In genomic region chr15:66830358-66830757, GRCh38 we compare ENCODE assay signal across 11 cellular contexts.
DNase-seq lines count a peak whose midpoint lies in the region; ATAC-seq and TF ChIP-seq lines count a peak whose summit lies in the region.
"Had no signal": no experiment of that assay in that cellular context is flagged by ENCODE, and none has a peak within 500 bp of the region (broad histone marks: within the 10 kb centered on the region; RNA-seq: fewer than 3 reads in every experiment).

No MANE protein-coding gene starts in this region.

- no peak for TF ChIP-seq CTCF in CD14-positive monocyte (IDR thresholded peaks at IDR 0.05)
- no peak for TF ChIP-seq CTCF in epithelial cell of esophagus (IDR thresholded peaks at IDR 0.05; ENCODE audit: insufficient read depth, low read depth, low read length, missing control alignments)
- TF ChIP-seq CTCF in left lung (IDR thresholded peaks at IDR 0.05): no peak
- no peak for TF ChIP-seq CTCF in vagina (IDR thresholded peaks at IDR 0.05)
- TF ChIP-seq CTCF in gastroesophageal sphincter (IDR thresholded peaks at IDR 0.05): no peak

- 44 to 90% methylated on average over 2 to 4 of the region's 6 CpGs for WGBS in gastroesophageal sphincter (ENCODE audit: low coverage in 1 of 2), 2 donors

- no peak overlapping the region for H3K4me3 Mint-ChIP-seq in CD14-positive monocyte
- no peak overlapping the region for H3K4me3 Mint-ChIP-seq in activated naive CD4-positive, alpha-beta T cell treated with anti-CD3 and anti-CD28 coated beads, Interleukin-2, amount 10 ng/mL, durations not matched to agents 7 days and 5 days

- intact Hi-C loops in CD14-positive monocyte (cut with micrococcal nuclease): loop anchor here in 1 of 2 donors (10.0 kb wide), 1 partner anchor 126 kb away; the partner anchor contains the start of gene SMAD6
- intact Hi-C loops in left lung (cut with DNase I): no loop called here
- intact Hi-C loops in vagina (cut with DNase I): no loop called here

- H3K4me1 Mint-ChIP-seq in CD14-positive monocyte: peaks cover 50% of the 10 kb centered on the region
- H3K4me1 Mint-ChIP-seq in activated naive CD4-positive, alpha-beta T cell treated with anti-CD3 and anti-CD28 coated beads, Interleukin-2, amount 10 ng/mL, durations not matched to agents 7 days and 5 days: no peaks in the 10 kb centered on the region

- TF ChIP-seq POLR2A in vagina (IDR thresholded peaks at IDR 0.05) (no peak), gastroesophageal sphincter (IDR thresholded peaks at IDR 0.05) (no peak)

- H3K27me3 Mint-ChIP-seq in CD14-positive monocyte (ENCODE audit: low read depth in 3 of 3): no peaks in the 10 kb centered on the region
- H3K27me3 Mint-ChIP-seq in activated naive CD4-positive, alpha-beta T cell treated with anti-CD3 and anti-CD28 coated beads, Interleukin-2, amount 10 ng/mL, durations not matched to agents 7 days and 5 days: peaks cover 10% of the 10 kb centered on the region

- H3K9me3 Mint-ChIP-seq in CD14-positive monocyte: peaks cover 0 to 1% (median under 1%) of the 10 kb centered on the region in 7 donors
- H3K9me3 Mint-ChIP-seq in activated naive CD4-positive, alpha-beta T cell treated with anti-CD3 and anti-CD28 coated beads, Interleukin-2, amount 10 ng/mL, durations not matched to agents 7 days and 5 days: no peaks in the 10 kb centered on the region

- peaks cover 0 to 2% of the 10 kb centered on the region in 2 donors for H3K36me3 Mint-ChIP-seq in CD14-positive monocyte
- no peaks in the 10 kb centered on the region for H3K36me3 Mint-ChIP-seq in activated naive CD4-positive, alpha-beta T cell treated with anti-CD3 and anti-CD28 coated beads, Interleukin-2, amount 10 ng/mL, durations not matched to agents 7 days and 5 days

- no peaks in the 10 kb centered on the region for H3K9me3 ChIP-seq in left lung
- H3K9me3 ChIP-seq in vagina: no peaks in the 10 kb centered on the region
- no peaks in the 10 kb centered on the region for H3K9me3 ChIP-seq in gastroesophageal sphincter

- H3K4me3 ChIP-seq in epithelial cell of esophagus (ENCODE audit: low read length) (no peak overlapping the region), left lung (no peak overlapping the region), vagina (no peak overlapping the region), gastroesophageal sphincter (no peak overlapping the region)
- H3K4me3 ChIP-seq: BLaER1 treated with 17β-estradiol and CSF1 and Interleukin-3, amounts not matched to agents 10 nM and 100 nM had no signal

- H3K27me3 ChIP-seq in left lung (no peaks in the 10 kb centered on the region), vagina (no peaks in the 10 kb centered on the region), gastroesophageal sphincter (no peaks in the 10 kb centered on the region)
- H3K27me3 ChIP-seq: BLaER1 treated with 17β-estradiol and CSF1 and Interleukin-3, amounts not matched to agents 10 nM and 100 nM had no signal

- CTCF ChIA-PET in activated naive CD4-positive, alpha-beta T cell treated with anti-CD3 and anti-CD28 coated beads, Interleukin-2, amount 10 ng/mL, durations not matched to agents 7 days and 5 days (lab: Charles Lee): no interaction called here

- peaks cover 0 to 26% of the 10 kb centered on the region in 2 donors for H3K4me1 ChIP-seq in left lung
- H3K4me1 ChIP-seq in vagina: no peaks in the 10 kb centered on the region
- no peaks in the 10 kb centered on the region for H3K4me1 ChIP-seq in gastroesophageal sphincter

- peak overlapping the region in 4 of 7 donors; percentile 15 to 61 (median 46) for H3K27ac Mint-ChIP-seq in CD14-positive monocyte
- no peak overlapping the region for H3K27ac Mint-ChIP-seq in activated naive CD4-positive, alpha-beta T cell treated with anti-CD3 and anti-CD28 coated beads, Interleukin-2, amount 10 ng/mL, durations not matched to agents 7 days and 5 days

- H3K36me3 ChIP-seq in left lung (no peaks in the 10 kb centered on the region), vagina (no peaks in the 10 kb centered on the region), gastroesophageal sphincter (no peaks in the 10 kb centered on the region)
- H3K36me3 ChIP-seq: BLaER1 treated with 17β-estradiol and CSF1 and Interleukin-3, amounts not matched to agents 10 nM and 100 nM had no signal

- peak; percentile 24 for ATAC-seq in left lung
- ATAC-seq in gastroesophageal sphincter: no peak

- DNase-seq in CD14-positive monocyte (ENCODE audit: low spot score): no peak
- DNase-seq in NCI-H226: peak; percentile 92
- DNase-seq in epithelial cell of esophagus (ENCODE audit: low read depth): peak; percentile 93
- peak in 1 of 2 donors; percentile 35 for DNase-seq in left lung
- DNase-seq in activated naive CD4-positive, alpha-beta T cell treated with anti-CD3 and anti-CD28 coated beads, Interleukin-2, amount 10 ng/mL, durations not matched to agents 7 days and 5 days: no peak
- DNase-seq in vagina (ENCODE audit: extremely low spot score in 2 of 2): no peak
- no peak for DNase-seq in NCI-H1436 (lab: John Stamatoyannopoulos, UW)
- DNase-seq: activated T-cell treated with anti-CD3 and anti-CD28 coated beads for 4 hours, nucleus accumbens had no signal

- no peak for TF ChIP-seq EP300 in gastroesophageal sphincter (IDR thresholded peaks at IDR 0.05)

- H3K27ac ChIP-seq in left lung: no peak overlapping the region
- H3K27ac ChIP-seq in vagina: no peak overlapping the region
- no peak overlapping the region for H3K27ac ChIP-seq in gastroesophageal sphincter
- H3K27ac ChIP-seq: BLaER1 treated with 17β-estradiol and CSF1 and Interleukin-3, amounts not matched to agents 10 nM and 100 nM had no signal

Comparison
In these comparisons a context has a peak if more than half of its experiments do, and no peak if none do; other contexts are left out.
1. DNase-seq: peak in NCI-H226 (single experiment) and epithelial cell of esophagus (single experiment); none in CD14-positive monocyte (single experiment), activated naive CD4-positive, alpha-beta T cell treated with anti-CD3 and anti-CD28 coated beads, Interleukin-2, amount 10 ng/mL, durations not matched to agents 7 days and 5 days (single experiment), vagina (0 of 2) and NCI-H1436 (single experiment).